Comparison of ENCODE assay signal across 18 cellular contexts in the genomic region with DNA sequence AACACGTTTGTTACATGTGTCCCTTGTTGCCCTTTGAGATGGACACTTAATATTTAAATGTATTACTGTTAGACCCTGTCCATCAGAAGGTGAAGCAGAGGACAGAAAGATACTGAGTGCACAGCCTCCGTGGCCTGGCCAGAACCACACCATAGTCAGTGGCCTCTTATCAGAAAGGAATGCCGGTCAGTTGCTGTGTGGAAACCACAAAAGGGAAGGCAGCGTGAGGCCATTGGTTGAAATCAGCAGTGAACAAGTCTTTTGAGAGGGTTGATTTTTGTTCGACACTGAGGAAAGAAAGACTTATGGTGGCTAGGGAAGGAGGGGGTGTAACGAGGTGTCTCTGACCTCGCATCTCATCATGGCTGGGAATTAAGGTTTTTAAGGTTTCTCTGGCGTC.
DNase-seq lines count a peak whose midpoint lies in the region; ATAC-seq, FAIRE-seq and TF ChIP-seq lines count a peak whose summit lies in the region.
"Had no signal": no experiment of that assay in that cellular context is flagged by ENCODE, and none has a peak within 500 bp of the region (broad histone marks: within the 10 kb centered on the region; RNA-seq: fewer than 3 reads in every experiment).

No MANE protein-coding gene starts in this region.

- peak overlapping the region; percentile 32 for H3K27ac Mint-ChIP-seq in stimulated activated naive CD8-positive, alpha-beta T cell treated with anti-CD3 and anti-CD28 coated beads, Interleukin-15, Interleukin-2, amounts not matched to agents 100 ng/mL and 50 ng/mL, for 24 hours
- H3K27ac Mint-ChIP-seq in stimulated activated naive CD8-positive, alpha-beta T cell treated with anti-CD3 and anti-CD28 coated beads, Interleukin-15, amount 100 ng/mL, for 72 hours, result peak overlapping the region in 1 of 2 donors; percentile 65
- H3K27ac Mint-ChIP-seq: activated CD4-positive, alpha-beta T cell treated with anti-CD3 and anti-CD28 coated beads, Interleukin-2, amount 10 ng/mL, durations not matched to agents 24 days and 14 days had no signal

- no peaks in the 10 kb centered on the region for H3K27me3 Mint-ChIP-seq in stimulated activated naive CD8-positive, alpha-beta T cell treated with anti-CD3 and anti-CD28 coated beads, Interleukin-15, Interleukin-2, amounts not matched to agents 100 ng/mL and 50 ng/mL, for 24 hours
- no peaks in the 10 kb centered on the region for H3K27me3 Mint-ChIP-seq in stimulated activated naive CD8-positive, alpha-beta T cell treated with anti-CD3 and anti-CD28 coated beads, Interleukin-15, amount 100 ng/mL, for 72 hours
- H3K27me3 Mint-ChIP-seq in activated T-cell treated with anti-CD3 and anti-CD28 coated beads, Interleukin-2, amount 50 U/mL, for 4 hours (ENCODE audit: low read depth), result no peaks in the 10 kb centered on the region
- H3K27me3 Mint-ChIP-seq: activated CD4-positive, alpha-beta T cell treated with anti-CD3 and anti-CD28 coated beads, Interleukin-2, amount 10 ng/mL, durations not matched to agents 24 days and 14 days had no signal

- H3K4me3 ChIP-seq in astrocyte of the cerebellum (ENCODE audit: low read depth, low read length), result no peak overlapping the region
- H3K4me3 ChIP-seq: A549, spleen had no signal

- H3K36me3 Mint-ChIP-seq in stimulated activated naive CD8-positive, alpha-beta T cell treated with anti-CD3 and anti-CD28 coated beads, Interleukin-15, Interleukin-2, amounts not matched to agents 100 ng/mL and 50 ng/mL, for 24 hours (ENCODE audit: low read depth), result peaks cover 6% of the 10 kb centered on the region
- H3K36me3 Mint-ChIP-seq in activated T-cell treated with anti-CD3 and anti-CD28 coated beads, Interleukin-2, amount 50 U/mL, for 4 hours (ENCODE audit: insufficient read depth), result peaks cover 13% of the 10 kb centered on the region

- no peak overlapping the region for H3K4me3 Mint-ChIP-seq in stimulated activated naive CD8-positive, alpha-beta T cell treated with anti-CD3 and anti-CD28 coated beads, Interleukin-15, Interleukin-2, amounts not matched to agents 100 ng/mL and 50 ng/mL, for 24 hours
- H3K4me3 Mint-ChIP-seq in stimulated activated naive CD8-positive, alpha-beta T cell treated with anti-CD3 and anti-CD28 coated beads, Interleukin-15, amount 100 ng/mL, for 72 hours, result no peak overlapping the region
- no peak overlapping the region for H3K4me3 Mint-ChIP-seq in activated T-cell treated with anti-CD3 and anti-CD28 coated beads, Interleukin-2, amount 50 U/mL, for 4 hours
- H3K4me3 Mint-ChIP-seq: activated CD4-positive, alpha-beta T cell treated with anti-CD3 and anti-CD28 coated beads, Interleukin-2, amount 10 ng/mL, durations not matched to agents 24 days and 14 days had no signal

- in situ Hi-C loops in astrocyte of the cerebellum (cut with HindIII; ENCODE audit: low sequenced_read_pairs), result no loop called here

- TF ChIP-seq CTCF in astrocyte of the cerebellum (IDR thresholded peaks at IDR 0.05; ENCODE audit: low read depth, low read length, missing control alignments), result no peak

- FAIRE-seq in urothelium cell line (lab: Jason Lieb, UNC), result no peak
- FAIRE-seq: A549, G401.6 had no signal

- H3K9me3 Mint-ChIP-seq in stimulated activated naive CD8-positive, alpha-beta T cell treated with anti-CD3 and anti-CD28 coated beads, Interleukin-15, Interleukin-2, amounts not matched to agents 100 ng/mL and 50 ng/mL, for 24 hours, result no peaks in the 10 kb centered on the region
- H3K9me3 Mint-ChIP-seq in stimulated activated naive CD8-positive, alpha-beta T cell treated with anti-CD3 and anti-CD28 coated beads, Interleukin-15, amount 100 ng/mL, for 72 hours, result no peaks in the 10 kb centered on the region
- no peaks in the 10 kb centered on the region for H3K9me3 Mint-ChIP-seq in activated T-cell treated with anti-CD3 and anti-CD28 coated beads, Interleukin-2, amount 50 U/mL, for 4 hours
- H3K9me3 Mint-ChIP-seq: activated CD4-positive, alpha-beta T cell treated with anti-CD3 and anti-CD28 coated beads, Interleukin-2, amount 10 ng/mL, durations not matched to agents 24 days and 14 days had no signal

- no peak for ATAC-seq in stimulated activated naive CD8-positive, alpha-beta T cell treated with anti-CD3 and anti-CD28 coated beads, Interleukin-15, amount 100 ng/mL, for 72 hours
- ATAC-seq in GM21390 (IDR thresholded peaks at IDR 0.05; ENCODE audit: unreplicated experiment) (no peak), HG03280 (IDR thresholded peaks at IDR 0.05; ENCODE audit: unreplicated experiment) (no peak)
- ATAC-seq in activated T-cell treated with anti-CD3 and anti-CD28 coated beads, Interleukin-2, amount 50 U/mL, for 4 hours, result no peak
- ATAC-seq: A549 had no signal

- H3K4me1 Mint-ChIP-seq in stimulated activated naive CD8-positive, alpha-beta T cell treated with anti-CD3 and anti-CD28 coated beads, Interleukin-15, Interleukin-2, amounts not matched to agents 100 ng/mL and 50 ng/mL, for 24 hours (ENCODE audit: low read depth), result no peaks in the 10 kb centered on the region
- H3K4me1 Mint-ChIP-seq in stimulated activated naive CD8-positive, alpha-beta T cell treated with anti-CD3 and anti-CD28 coated beads, Interleukin-15, amount 100 ng/mL, for 72 hours, result no peaks in the 10 kb centered on the region
- no peaks in the 10 kb centered on the region for H3K4me1 Mint-ChIP-seq in activated T-cell treated with anti-CD3 and anti-CD28 coated beads, Interleukin-2, amount 50 U/mL, for 4 hours (ENCODE audit: low read depth)

- no peak for DNase-seq in stimulated activated naive CD8-positive, alpha-beta T cell treated with anti-CD3 and anti-CD28 coated beads, Interleukin-15, amount 100 ng/mL, for 72 hours
- peak; percentile 72 for DNase-seq in astrocyte of the cerebellum (ENCODE audit: low read depth)
- DNase-seq in iris pigment epithelial cell (ENCODE audit: low read depth), result peak; percentile 96
- DNase-seq in urothelium cell line (ENCODE audit: low spot score), result peak; percentile 20
- no peak for DNase-seq in activated T-cell treated with anti-CD3 and anti-CD28 coated beads, Interleukin-2, amount 50 U/mL, for 4 hours
- DNase-seq: activated CD4-positive, alpha-beta T cell treated with anti-CD3 and anti-CD28 coated beads, Interleukin-2, amount 10 ng/mL, durations not matched to agents 24 days and 14 days; activated gamma-delta T cell treated with Interleukin-2 at 50 U/mL for 16 hours; cortex of kidney; GOT3; head of caudate nucleus; SIG-M5; spleen; stimulated activated CD8-positive, alpha-beta memory T cell treated with anti-CD3 and anti-CD28 coated beads, Interleukin-4, amount 100 ng/mL, for 48 hours had no signal

Comparison
In these comparisons a context has a peak if more than half of its experiments do, and no peak if none do; other contexts are left out.
1. DNase-seq: peak in astrocyte of the cerebellum (single experiment), iris pigment epithelial cell (single experiment) and urothelium cell line (single experiment); none in stimulated activated naive CD8-positive, alpha-beta T cell treated with anti-CD3 and anti-CD28 coated beads, Interleukin-15, amount 100 ng/mL, for 72 hours (0 of 2) and activated T-cell treated with anti-CD3 and anti-CD28 coated beads, Interleukin-2, amount 50 U/mL, for 4 hours (single experiment).